In genomic region chr4:80876810-80877209, GRCh38 we compare ENCODE assay signal across 11 cellular contexts.
A peak's percentile ranks its signal among the peaks of the same experiment; 100 is the strongest.
DNase-seq lines count a peak whose midpoint lies in the region; ATAC-seq and TF ChIP-seq lines count a peak whose summit lies in the region.
"Had no signal": no experiment of that assay in that cellular context is flagged by ENCODE, and none has a peak within 500 bp of the region (broad histone marks: within the 10 kb centered on the region; RNA-seq: fewer than 3 reads in every experiment).

No MANE protein-coding gene starts in this region.

- H3K4me2 ChIP-seq in SU-DHL-6 (ENCODE audit: low read depth, low read length, poor library complexity, severe bottlenecking) = peak overlapping the region; percentile 50

- H3K4me3 ChIP-seq in SU-DHL-6 (ENCODE audit: insufficient read depth, low read length, poor library complexity, severe bottlenecking) = no peak overlapping the region
- H3K4me3 ChIP-seq: tibial nerve had no signal

- ATAC-seq in GM19467 (IDR thresholded peaks at IDR 0.05; ENCODE audit: unreplicated experiment) (peak; percentile 72), HG03060 (IDR thresholded peaks at IDR 0.05; ENCODE audit: low read depth, unreplicated experiment) (peak; percentile 56)

- H3K27ac ChIP-seq in SU-DHL-6 (ENCODE audit: low read depth, low read length) = peak overlapping the region; percentile 95
- H3K27ac ChIP-seq: tibial nerve had no signal

- H3K9me3 ChIP-seq in SU-DHL-6 (ENCODE audit: insufficient read depth, low read length) = no peaks in the 10 kb centered on the region
- H3K9me3 ChIP-seq: tibial nerve had no signal

- H3K36me3 ChIP-seq in SU-DHL-6 (ENCODE audit: low read length) = no peaks in the 10 kb centered on the region
- H3K36me3 ChIP-seq: tibial nerve had no signal

- H3K9me2 ChIP-seq in SU-DHL-6 (replicated peaks; ENCODE audit: insufficient read depth, low read length) = no peaks in the 10 kb centered on the region

- 0 out of 2 replicates have a peak, but pooled peaks cover 4% of the 10 kb centered on the region for H3F3A ChIP-seq in SU-DHL-6 (ENCODE audit: insufficient read depth)

- H3K9ac ChIP-seq in SU-DHL-6 (ENCODE audit: low read length) = peak overlapping the region; percentile 31

- H3K79me2 ChIP-seq in SU-DHL-6 (ENCODE audit: insufficient read depth, low read length) = no peaks in the 10 kb centered on the region

- in situ Hi-C loops in GM13976 (cut with MboI; ENCODE audit: low sequenced_read_pairs, unreplicated experiment) = no loop called here

- H2AFZ ChIP-seq in SU-DHL-6 (ENCODE audit: low read depth, low read length, severe bottlenecking) = no peak overlapping the region

- no peaks in the 10 kb centered on the region for H3K27me3 ChIP-seq in SU-DHL-6 (ENCODE audit: low read length)
- H3K27me3 ChIP-seq: tibial nerve had no signal

- H4K20me1 ChIP-seq in SU-DHL-6 (ENCODE audit: low read depth, low read length) = no peaks in the 10 kb centered on the region

- no peak for TF ChIP-seq CTCF in GM13976 (IDR thresholded peaks at IDR 0.05; ENCODE audit: borderline replicate concordance, control extremely low read depth, extremely low read depth, insufficient read depth, missing control alignments)
- no peak for TF ChIP-seq CTCF in SU-DHL-6 (IDR thresholded peaks at IDR 0.05; ENCODE audit: insufficient read depth, low read length, poor library complexity, severe bottlenecking)

- DNase-seq in GM13976 (ENCODE audit: low spot score) = peak; percentile 35
- DNase-seq in LoVo (ENCODE audit: low spot score) = no peak
- DNase-seq in UCSD-AML1 (lab: John Stamatoyannopoulos, UW; ENCODE audit: unreplicated experiment) = no peak
- no peak for DNase-seq in NCI-H1436 treated with DMSO at 0.1 percent for 48 hours (lab: John Stamatoyannopoulos, UW)
- DNase-seq in Ammon's horn (ENCODE audit: low spot score) = no peak
- DNase-seq: CD4-positive, alpha-beta T cell; NCI-H345 had no signal
